ENCODE assay signal across 29 cellular contexts in the genomic region with DNA sequence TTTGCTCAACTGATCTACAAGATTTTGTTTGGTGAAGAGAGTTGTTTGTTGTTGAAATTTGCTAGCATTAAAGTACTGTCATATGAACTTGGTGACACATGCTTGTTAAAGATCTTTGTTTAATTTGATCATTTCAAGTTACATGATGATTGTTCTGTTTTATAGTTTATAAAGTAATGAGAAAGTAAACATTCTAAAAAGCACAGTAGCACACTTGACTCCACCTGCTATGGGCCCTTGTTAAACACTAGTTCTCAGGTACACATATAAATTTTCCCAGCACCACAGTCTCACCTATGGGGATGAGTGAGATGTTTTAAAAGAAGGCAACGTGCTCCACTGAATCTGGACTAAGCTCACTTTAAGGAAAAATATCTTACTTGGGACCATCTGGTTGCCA. TPM values are rescaled to one million over a fixed set of nuclear protein-coding genes. Genes with fewer than 3 reads are reported as not detected.
"Had no signal": no experiment of that assay in that cellular context is flagged by ENCODE, and none has a peak within 500 bp of the region (broad histone marks: within the 10 kb centered on the region; RNA-seq: fewer than 3 reads in every experiment).

No MANE protein-coding gene starts in this region.

- H3K36me3 Mint-ChIP-seq: brain, immature natural killer cell, naive B cell had no signal

- ATAC-seq: activated CD4-positive, CD25-positive, alpha-beta regulatory T cell treated with anti-CD3 and anti-CD28 coated beads, Interleukin-2, amount 50 U/mL, for 24 hours; activated T-cell treated with anti-CD3 and anti-CD28 coated beads, Interleukin-2, amount 50 U/mL, for 72 hours; esophagus mucosa; left lobe of liver; lower lobe of right lung; sciatic nerve; stimulated activated naive B cell treated with anti-CD40 and anti-IgM and Interleukin-4, amounts not matched to agents 10 μg/mL and 1 μg/mL and 100 μg/mL, for 72 hours had no signal

- H3K27me3 Mint-ChIP-seq: activated CD4-positive, alpha-beta memory T cell treated with anti-CD3 and anti-CD28 coated beads, Interleukin-2, amount 10 ng/mL, durations not matched to agents 7 days and 5 days; activated CD4-positive, alpha-beta T cell treated with anti-CD3 and anti-CD28 coated beads, Interleukin-2, amount 10 ng/mL, durations not matched to agents 24 days and 14 days; brain; stimulated activated naive B cell treated with anti-CD40 and anti-IgM and Interleukin-4, amounts not matched to agents 10 μg/mL and 1 μg/mL and 100 μg/mL, for 72 hours had no signal

- H3K4me1 Mint-ChIP-seq: activated CD4-positive, alpha-beta memory T cell treated with anti-CD3 and anti-CD28 coated beads, Interleukin-2, amount 10 ng/mL, durations not matched to agents 7 days and 5 days; activated CD4-positive, alpha-beta T cell treated with anti-CD3 and anti-CD28 coated beads, Interleukin-2, amount 10 ng/mL, durations not matched to agents 24 days and 14 days; brain; immature natural killer cell; naive B cell; neural crest cell; stimulated activated naive B cell treated with anti-CD40 and anti-IgM and Interleukin-4, amounts not matched to agents 10 μg/mL and 1 μg/mL and 100 μg/mL, for 72 hours had no signal

- DNase-seq: activated CD4-positive, alpha-beta memory T cell treated with anti-CD3 and anti-CD28 coated beads, Interleukin-2, amount 10 ng/mL, durations not matched to agents 7 days and 5 days; activated CD4-positive, alpha-beta T cell treated with anti-CD3 and anti-CD28 coated beads, Interleukin-2, amount 10 ng/mL, durations not matched to agents 24 days and 14 days; activated effector memory CD4-positive, alpha-beta T cell treated with Interleukin-2 at 50 U/mL for 16 hours; activated naive CD4-positive, alpha-beta T cell treated with anti-CD3 and anti-CD28 coated beads for 36 hours; activated T-cell treated with anti-CD3 and anti-CD28 coated beads, Interleukin-2, amount 50 U/mL, for 72 hours; aorta; dermis blood vessel endothelial cell; effector memory CD4-positive, alpha-beta T cell; foreskin melanocyte; immature natural killer cell; lower lobe of right lung; mesendoderm; naive B cell; occipital lobe; posterior cingulate gyrus; small intestine; stimulated activated CD4-positive, alpha-beta T cell treated with anti-CD3 and anti-CD28 coated beads, Interleukin-2, amount 100 ng/mL, for 24 hours; stimulated activated naive B cell treated with anti-CD40 and anti-IgM and Interleukin-4, amounts not matched to agents 10 μg/mL and 1 μg/mL and 100 μg/mL, for 72 hours; transverse colon had no signal

- H3K27ac Mint-ChIP-seq: activated CD4-positive, alpha-beta memory T cell treated with anti-CD3 and anti-CD28 coated beads, Interleukin-2, amount 10 ng/mL, durations not matched to agents 7 days and 5 days; activated CD4-positive, alpha-beta T cell treated with anti-CD3 and anti-CD28 coated beads, Interleukin-2, amount 10 ng/mL, durations not matched to agents 24 days and 14 days; activated naive CD4-positive, alpha-beta T cell treated with anti-CD3 and anti-CD28 coated beads for 36 hours; activated T-cell treated with anti-CD3 and anti-CD28 coated beads, Interleukin-2, amount 50 U/mL, for 72 hours; brain; immature natural killer cell; naive B cell; stimulated activated naive B cell treated with anti-CD40 and anti-IgM and Interleukin-4, amounts not matched to agents 10 μg/mL and 1 μg/mL and 100 μg/mL, for 72 hours had no signal

- H3K9me3 Mint-ChIP-seq: activated CD4-positive, alpha-beta memory T cell treated with anti-CD3 and anti-CD28 coated beads, Interleukin-2, amount 10 ng/mL, durations not matched to agents 7 days and 5 days; activated CD4-positive, alpha-beta T cell treated with anti-CD3 and anti-CD28 coated beads, Interleukin-2, amount 10 ng/mL, durations not matched to agents 24 days and 14 days had no signal

- H3K4me3 Mint-ChIP-seq: activated CD4-positive, alpha-beta memory T cell treated with anti-CD3 and anti-CD28 coated beads, Interleukin-2, amount 10 ng/mL, durations not matched to agents 7 days and 5 days; activated CD4-positive, alpha-beta T cell treated with anti-CD3 and anti-CD28 coated beads, Interleukin-2, amount 10 ng/mL, durations not matched to agents 24 days and 14 days; activated naive CD4-positive, alpha-beta T cell treated with anti-CD3 and anti-CD28 coated beads for 36 hours; activated T-cell treated with anti-CD3 and anti-CD28 coated beads, Interleukin-2, amount 50 U/mL, for 72 hours; brain; immature natural killer cell; naive B cell; neural crest cell; stimulated activated naive B cell treated with anti-CD40 and anti-IgM and Interleukin-4, amounts not matched to agents 10 μg/mL and 1 μg/mL and 100 μg/mL, for 72 hours had no signal

RNA-seq across cellular contexts. Expression of a gene that starts 14.1 kb away (rescaled TPM):
- total RNA-seq: activated CD4-positive, alpha-beta memory T cell treated with anti-CD3 and anti-CD28 coated beads, Interleukin-2, amount 10 ng/mL, durations not matched to agents 7 days and 5 days; activated CD4-positive, alpha-beta T cell treated with anti-CD3 and anti-CD28 coated beads, Interleukin-2, amount 10 ng/mL, durations not matched to agents 24 days and 14 days; activated naive CD4-positive, alpha-beta T cell treated with anti-CD3 and anti-CD28 coated beads for 36 hours; activated T-cell treated with anti-CD3 and anti-CD28 coated beads, Interleukin-2, amount 50 U/mL, for 72 hours; aorta; cardiac septum; dermis blood vessel endothelial cell; esophagus mucosa; kidney epithelial cell; left lobe of liver; lower lobe of right lung; mucosa of gallbladder; neural crest cell; renal cortical epithelial cell; sciatic nerve; transverse colon had no signal
